In genomic region chrX:152830312-152831305, GRCh38 we compare ENCODE assay signal across 8 cellular contexts. TPM values are rescaled to one million over a fixed set of nuclear protein-coding genes. Genes with fewer than 3 reads are reported as not detected.
DNase-seq lines count a peak whose midpoint lies in the region; ATAC-seq, FAIRE-seq and TF ChIP-seq lines count a peak whose summit lies in the region.

CETN2 (minus strand) TSS chrX:152830757; CDS start chrX:152830710, 47 bp downstream.
NSDHL (plus strand) TSS chrX:152831063; CDS start chrX:152846325, 15,262 bp downstream.

- peaks cover 9% of the 10 kb centered on the region for H3K36me3 Mint-ChIP-seq in activated CD4-positive, alpha-beta T cell treated with anti-CD3 and anti-CD28 coated beads for 36 hours (ENCODE audit: low read depth)

- peak; percentile 91 for FAIRE-seq in colon (lab: Jason Lieb, UNC)

- TF ChIP-seq POLR2A in GM19193 (IDR thresholded peaks at IDR 0.05; ENCODE audit: extremely low read depth, insufficient read depth, insufficient read length): peak; percentile 69

- POLR2A ChIA-PET in activated CD4-positive, alpha-beta T cell treated with anti-CD3 and anti-CD28 coated beads for 36 hours (lab: Charles Lee): interaction anchor here (0.6 to 1.4 kb wide), 2 partner anchors 10 to 885 kb away, joined by 3 to 6 read pairs; no protein-coding TSS in a partner anchor

- ATAC-seq in HG03439 (IDR thresholded peaks at IDR 0.05; ENCODE audit: unreplicated experiment): peak; percentile 100
- peak; percentile 99 for ATAC-seq in activated CD4-positive, alpha-beta T cell treated with anti-CD3 and anti-CD28 coated beads for 36 hours

- no peaks in the 10 kb centered on the region for H3K9me3 Mint-ChIP-seq in activated CD4-positive, alpha-beta T cell treated with anti-CD3 and anti-CD28 coated beads for 36 hours (ENCODE audit: low read depth)

- DNase-seq in AML-193 (lab: John Stamatoyannopoulos, UW) (peak; percentile 79 to 91), NCI-H510A treated with DMSO at 0.1 percent for 48 hours (lab: John Stamatoyannopoulos, UW) (peak; percentile 82), kidney glomerular epithelial cell (lab: John Stamatoyannopoulos, UW) (peak; percentile 77)
- DNase-seq in activated CD4-positive, alpha-beta T cell treated with anti-CD3 and anti-CD28 coated beads for 36 hours: peak; percentile 96
- peak; percentile 82 to 85 for DNase-seq in stimulated activated CD4-positive, alpha-beta T cell treated with anti-CD3 and anti-CD28 coated beads, Interleukin-1b, Interleukin-23, amount 100 ng/mL, for 1 hour (ENCODE audit: low read depth in 2 of 2)

- peak within 1 kb of the TSS; percentile 83 for H3K4me3 Mint-ChIP-seq in activated CD4-positive, alpha-beta T cell treated with anti-CD3 and anti-CD28 coated beads for 36 hours

- H3K27me3 Mint-ChIP-seq in activated CD4-positive, alpha-beta T cell treated with anti-CD3 and anti-CD28 coated beads for 36 hours: no peaks in the 10 kb centered on the region

- intact Hi-C loops in activated CD4-positive, alpha-beta T cell treated with anti-CD3 and anti-CD28 coated beads for 36 hours (cut with DNase I, micrococcal nuclease): loop anchor here (1.0 to 10.0 kb wide), 5 partner anchors 97 to 1932 kb away; partner anchors contain the start of genes CD99L2 (in 1 of the 2), HAUS7 (in 1 of the 2) and VMA21 (in 1 of the 2)

- H3K4me1 Mint-ChIP-seq in activated CD4-positive, alpha-beta T cell treated with anti-CD3 and anti-CD28 coated beads for 36 hours: peaks cover 19% of the 10 kb centered on the region

- H3K27ac Mint-ChIP-seq in activated CD4-positive, alpha-beta T cell treated with anti-CD3 and anti-CD28 coated beads for 36 hours: peak within 1 kb of the TSS; percentile 78

- CTCF ChIA-PET in activated CD4-positive, alpha-beta T cell treated with anti-CD3 and anti-CD28 coated beads for 36 hours (lab: Charles Lee): interaction anchor here (0.6 kb wide), 1 partner anchor 28 kb away, joined by 3 read pairs; no protein-coding TSS in a partner anchor

RNA-seq across cellular contexts. Expression of gene CETN2, which starts in this region (rescaled TPM):
- total RNA-seq in activated CD4-positive, alpha-beta T cell treated with anti-CD3 and anti-CD28 coated beads for 36 hours: 10 to 100 TPM; 11.2 to 13.1 TPM

RNA-seq across cellular contexts. Expression of gene NSDHL, which starts in this region (rescaled TPM):
- total RNA-seq in activated CD4-positive, alpha-beta T cell treated with anti-CD3 and anti-CD28 coated beads for 36 hours: 10 to 100 TPM; 20.0 to 20.6 TPM

Comparison
In these comparisons a context has a peak if more than half of its experiments do, and no peak if none do; other contexts are left out.
1. Peak in every context shown above with its lines: DNase-seq and ATAC-seq.